Comparison of ENCODE assay signal across 5 cellular contexts in genomic region chr10:17605936-17606335, GRCh38.
"Had no signal": no experiment of that assay in that cellular context is flagged by ENCODE, and none has a peak within 500 bp of the region (broad histone marks: within the 10 kb centered on the region; RNA-seq: fewer than 3 reads in every experiment).

No MANE protein-coding gene starts in this region.

- H3K27ac ChIP-seq: HL-60 had no signal

- H3K4me3 ChIP-seq: K562 had no signal

- DNase-seq: IMR-90, KBM-7 had no signal

- ATAC-seq: HepG2 had no signal
